In the genomic region with DNA sequence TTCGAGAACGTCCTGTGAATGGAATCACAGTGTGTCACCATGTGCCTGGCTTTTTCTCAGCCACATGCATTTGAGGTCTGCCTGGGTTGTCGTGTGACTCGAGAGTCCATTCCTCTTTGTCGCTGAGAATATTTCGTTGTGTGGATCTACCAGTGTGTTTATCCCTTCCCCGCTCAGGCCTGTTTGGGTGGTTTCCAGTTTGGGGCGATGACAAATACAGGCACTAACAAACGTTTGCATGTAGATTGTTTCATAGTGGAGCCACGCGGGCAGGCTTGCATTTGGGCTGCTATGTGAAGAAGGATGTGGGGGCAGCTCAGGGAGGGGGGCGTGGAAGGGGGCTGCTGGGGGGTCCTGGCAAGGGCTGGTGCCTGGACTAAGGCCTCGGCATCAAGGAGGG, we compare ENCODE assay signal across 21 cellular contexts. TPM values are rescaled to one million over a fixed set of nuclear protein-coding genes. Genes with fewer than 3 reads are reported as not detected.
A peak's percentile ranks its signal among the peaks of the same experiment; 100 is the strongest.
DNase-seq lines count a peak whose midpoint lies in the region; ATAC-seq and TF ChIP-seq lines count a peak whose summit lies in the region.
"Had no signal": no experiment of that assay in that cellular context is flagged by ENCODE, and none has a peak within 500 bp of the region (broad histone marks: within the 10 kb centered on the region; RNA-seq: fewer than 3 reads in every experiment).

No MANE protein-coding gene starts in this region.

- H3K36me3 ChIP-seq in stomach = no peaks in the 10 kb centered on the region
- H3K36me3 ChIP-seq: neutrophil had no signal

- no peak overlapping the region for H3K4me3 ChIP-seq in stomach
- H3K4me3 ChIP-seq: SK-N-MC, testis had no signal

- H3K4me1 Mint-ChIP-seq in activated T-cell treated with anti-CD3 and anti-CD28 coated beads, Interleukin-2, amount 50 U/mL, for 24 hours (ENCODE audit: low read depth) = peaks cover 73% of the 10 kb centered on the region
- peaks cover 66% of the 10 kb centered on the region for H3K4me1 Mint-ChIP-seq in activated naive CD8-positive, alpha-beta T cell treated with anti-CD3 and anti-CD28 coated beads, Interleukin-2, amount 10 ng/mL, durations not matched to agents 7 days and 5 days
- peaks cover 13% of the 10 kb centered on the region for H3K4me1 Mint-ChIP-seq in activated CD4-positive, alpha-beta memory T cell treated with anti-CD3 and anti-CD28 coated beads for 36 hours (ENCODE audit: low read depth)

- WGBS in stomach, 5 donors = 61 to 69% (median 67%) methylated on average over 13 of the region's 13 CpGs

- H3K4me1 ChIP-seq in stomach = peaks cover 0 to 84% (median 36%) of the 10 kb centered on the region in 4 donors

- CTCF ChIA-PET in activated CD4-positive, alpha-beta memory T cell treated with anti-CD3 and anti-CD28 coated beads for 36 hours (lab: Charles Lee) = no interaction called here

- H3K9me3 ChIP-seq in stomach = no peaks in the 10 kb centered on the region
- H3K9me3 ChIP-seq: neutrophil, testis had no signal

- H3K27ac Mint-ChIP-seq in activated T-cell treated with anti-CD3 and anti-CD28 coated beads, Interleukin-2, amount 50 U/mL, for 24 hours = peak overlapping the region; percentile 82
- H3K27ac Mint-ChIP-seq in activated naive CD8-positive, alpha-beta T cell treated with anti-CD3 and anti-CD28 coated beads, Interleukin-2, amount 10 ng/mL, durations not matched to agents 7 days and 5 days = no peak overlapping the region
- no peak overlapping the region for H3K27ac Mint-ChIP-seq in activated CD4-positive, alpha-beta memory T cell treated with anti-CD3 and anti-CD28 coated beads for 36 hours

- TF ChIP-seq EP300 in stomach (IDR thresholded peaks at IDR 0.05) = no peak

- intact Hi-C loops in stomach (cut with DNase I; ENCODE audit: low total_unique reads) = no loop called here
- intact Hi-C loops in activated CD4-positive, alpha-beta memory T cell treated with anti-CD3 and anti-CD28 coated beads for 36 hours (cut with micrococcal nuclease) = no loop called here

- peaks cover 9% of the 10 kb centered on the region for H3K36me3 Mint-ChIP-seq in activated T-cell treated with anti-CD3 and anti-CD28 coated beads, Interleukin-2, amount 50 U/mL, for 24 hours (ENCODE audit: low read depth)
- peaks cover 11% of the 10 kb centered on the region for H3K36me3 Mint-ChIP-seq in activated naive CD8-positive, alpha-beta T cell treated with anti-CD3 and anti-CD28 coated beads, Interleukin-2, amount 10 ng/mL, durations not matched to agents 7 days and 5 days
- H3K36me3 Mint-ChIP-seq in activated CD4-positive, alpha-beta memory T cell treated with anti-CD3 and anti-CD28 coated beads for 36 hours = no peaks in the 10 kb centered on the region

- no peaks in the 10 kb centered on the region for H3K27me3 ChIP-seq in stomach
- H3K27me3 ChIP-seq: neutrophil, testis had no signal

- no peak for TF ChIP-seq POLR2A in stomach (IDR thresholded peaks at IDR 0.05)

- H3K27ac ChIP-seq in stomach = peak overlapping the region in 3 of 5 donors; percentile 42 to 70 (median 59)
- H3K27ac ChIP-seq: neutrophil, SK-N-MC, testis had no signal

- DNase-seq in activated T-cell treated with anti-CD3 and anti-CD28 coated beads, Interleukin-2, amount 50 U/mL, for 24 hours = peak; percentile 33
- DNase-seq in activated T-cell treated with anti-CD3 and anti-CD28 coated beads, Interleukin-2, amount 50 U/mL, for 48 hours = no peak
- peak; percentile 21 for DNase-seq in activated naive CD8-positive, alpha-beta T cell treated with anti-CD3 and anti-CD28 coated beads, Interleukin-2, amount 10 ng/mL, durations not matched to agents 7 days and 5 days
- DNase-seq in iris pigment epithelial cell (ENCODE audit: low read depth) (peak; percentile 24), stomach (no peak)
- DNase-seq in activated CD4-positive, alpha-beta memory T cell treated with anti-CD3 and anti-CD28 coated beads for 36 hours = no peak
- no peak for DNase-seq in effector CD8-positive, alpha-beta T cell (lab: John Stamatoyannopoulos, UW)
- DNase-seq: activated CD4-positive, CD25-positive, alpha-beta regulatory T cell; activated gamma-delta T cell treated with Interleukin-2 at 50 U/mL for 16 hours; aorta; cerebellar nuclear complex; NCI-H1436; NCI-H524 treated with DMSO at 0.1 percent for 48 hours; stimulated activated CD4-positive, alpha-beta T cell treated with anti-CD3 and anti-CD28 coated beads, Interleukin-12 subunit alpha, Interleukin-12 subunit beta, amount 100 ng/mL, for 4 hours; T1000; testis had no signal

- no peaks in the 10 kb centered on the region for H3K27me3 Mint-ChIP-seq in activated T-cell treated with anti-CD3 and anti-CD28 coated beads, Interleukin-2, amount 50 U/mL, for 24 hours
- no peaks in the 10 kb centered on the region for H3K27me3 Mint-ChIP-seq in activated naive CD8-positive, alpha-beta T cell treated with anti-CD3 and anti-CD28 coated beads, Interleukin-2, amount 10 ng/mL, durations not matched to agents 7 days and 5 days
- H3K27me3 Mint-ChIP-seq in activated CD4-positive, alpha-beta memory T cell treated with anti-CD3 and anti-CD28 coated beads for 36 hours = no peaks in the 10 kb centered on the region

- no peaks in the 10 kb centered on the region for H3K9me3 Mint-ChIP-seq in activated T-cell treated with anti-CD3 and anti-CD28 coated beads, Interleukin-2, amount 50 U/mL, for 24 hours
- no peaks in the 10 kb centered on the region for H3K9me3 Mint-ChIP-seq in activated naive CD8-positive, alpha-beta T cell treated with anti-CD3 and anti-CD28 coated beads, Interleukin-2, amount 10 ng/mL, durations not matched to agents 7 days and 5 days
- no peaks in the 10 kb centered on the region for H3K9me3 Mint-ChIP-seq in activated CD4-positive, alpha-beta memory T cell treated with anti-CD3 and anti-CD28 coated beads for 36 hours

- no peak overlapping the region for H3K4me3 Mint-ChIP-seq in activated T-cell treated with anti-CD3 and anti-CD28 coated beads, Interleukin-2, amount 50 U/mL, for 24 hours
- no peak overlapping the region for H3K4me3 Mint-ChIP-seq in activated naive CD8-positive, alpha-beta T cell treated with anti-CD3 and anti-CD28 coated beads, Interleukin-2, amount 10 ng/mL, durations not matched to agents 7 days and 5 days
- H3K4me3 Mint-ChIP-seq in activated CD4-positive, alpha-beta memory T cell treated with anti-CD3 and anti-CD28 coated beads for 36 hours = no peak overlapping the region
- H3K4me3 Mint-ChIP-seq: CD14-positive monocyte had no signal

- POLR2A ChIA-PET in activated naive CD8-positive, alpha-beta T cell treated with anti-CD3 and anti-CD28 coated beads, Interleukin-2, amount 10 ng/mL, durations not matched to agents 7 days and 5 days (lab: Charles Lee) = no interaction called here
- POLR2A ChIA-PET in activated CD4-positive, alpha-beta memory T cell treated with anti-CD3 and anti-CD28 coated beads for 36 hours (lab: Charles Lee) = no interaction called here

- ATAC-seq in activated naive CD8-positive, alpha-beta T cell treated with anti-CD3 and anti-CD28 coated beads, Interleukin-2, amount 10 ng/mL, durations not matched to agents 7 days and 5 days (ENCODE audit: low read depth) = no peak
- no peak for ATAC-seq in GM21825 (IDR thresholded peaks at IDR 0.05; ENCODE audit: unreplicated experiment)
- ATAC-seq: esophagus mucosa had no signal

- no peak for TF ChIP-seq CTCF in stomach (IDR thresholded peaks at IDR 0.05)

RNA-seq across cellular contexts. Expression of gene RIN3, which starts 14.1 kb away (rescaled TPM):
- 10 to 100 TPM; 80.5 to 80.9 TPM for total RNA-seq in activated naive CD8-positive, alpha-beta T cell treated with anti-CD3 and anti-CD28 coated beads, Interleukin-2, amount 10 ng/mL, durations not matched to agents 7 days and 5 days
- total RNA-seq in stomach = 10 to 100 TPM in 3 of 5 donors, 1 to 10 TPM in 2; 6.2 to 47.8 (median 11.6) TPM
- 1 to 10 TPM; 5.0 to 6.2 (median 6.0) TPM for polyA plus RNA-seq in stomach
- total RNA-seq in activated CD4-positive, alpha-beta memory T cell treated with anti-CD3 and anti-CD28 coated beads for 36 hours = 10 to 100 TPM; 17.5 to 18.8 TPM

Comparison
In these comparisons a context has a peak if more than half of its experiments do, and no peak if none do; other contexts are left out.
1. DNase-seq: peak in activated T-cell treated with anti-CD3 and anti-CD28 coated beads, Interleukin-2, amount 50 U/mL, for 24 hours (single experiment), activated naive CD8-positive, alpha-beta T cell treated with anti-CD3 and anti-CD28 coated beads, Interleukin-2, amount 10 ng/mL, durations not matched to agents 7 days and 5 days (single experiment) and iris pigment epithelial cell (single experiment); none in activated T-cell treated with anti-CD3 and anti-CD28 coated beads, Interleukin-2, amount 50 U/mL, for 48 hours (0 of 2), stomach (single experiment), activated CD4-positive, alpha-beta memory T cell treated with anti-CD3 and anti-CD28 coated beads for 36 hours (single experiment) and effector CD8-positive, alpha-beta T cell (single experiment).